In the genomic region with DNA sequence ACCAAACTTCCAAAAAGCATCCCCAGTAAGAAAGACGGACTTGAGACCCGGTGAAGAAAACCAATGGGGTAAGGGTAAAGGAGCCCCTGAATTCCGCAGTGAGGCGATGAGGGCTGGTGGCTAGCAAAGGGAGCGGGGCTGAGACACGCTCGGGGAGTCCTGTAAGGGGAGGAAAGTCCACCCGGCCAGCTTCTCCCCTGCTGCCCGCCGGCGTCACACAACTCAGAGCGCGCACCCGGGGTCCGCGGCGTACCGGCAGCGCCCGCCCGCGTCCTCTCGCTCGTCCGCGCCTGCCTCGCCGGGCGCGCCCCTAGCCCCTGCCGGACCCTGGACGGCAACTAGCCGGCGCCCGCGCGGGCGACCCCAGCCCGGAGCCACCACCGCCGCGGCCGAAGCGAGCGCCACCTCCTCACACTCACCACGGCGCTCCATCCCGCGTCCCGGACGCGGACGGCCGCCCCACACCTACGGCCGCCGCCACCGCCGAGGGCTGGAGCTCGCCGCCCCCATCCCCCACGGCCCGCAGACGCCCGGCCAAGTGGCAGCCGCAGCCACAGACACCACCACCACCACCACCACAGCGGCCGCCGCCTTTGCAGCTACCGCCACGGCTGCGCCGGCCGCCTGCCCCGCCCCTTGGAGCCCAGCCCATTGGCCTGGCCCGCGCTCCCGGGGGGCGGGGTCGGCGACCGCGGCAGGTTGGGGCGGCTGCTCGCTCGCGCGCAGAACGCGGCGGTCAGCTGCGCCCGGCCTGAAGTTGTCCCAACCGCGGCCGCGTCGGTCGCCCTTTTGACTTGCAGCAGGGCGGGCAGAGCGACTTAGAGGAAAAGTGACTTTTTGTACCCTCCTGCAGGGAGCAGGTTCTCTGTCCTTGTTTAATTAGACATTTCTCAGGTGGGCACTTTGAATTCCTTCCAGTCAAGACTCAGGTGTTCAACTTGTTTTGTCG, we compare ENCODE assay signal across 8 cellular contexts. TPM values are rescaled to one million over a fixed set of nuclear protein-coding genes. Genes with fewer than 3 reads are reported as not detected.
A peak's percentile ranks its signal among the peaks of the same experiment; 100 is the strongest.
DNase-seq lines count a peak whose midpoint lies in the region; ATAC-seq, FAIRE-seq and TF ChIP-seq lines count a peak whose summit lies in the region.

No MANE protein-coding gene starts in this region.

- CTCF ChIA-PET in RWPE1 (lab: Yijun Ruan, JAX) = interaction anchor here (0.5 to 1.8 kb wide), 4 partner anchors 10 to 222 kb away, joined by 3 to 9 read pairs (median 4); a partner anchor contains a TSS

- H3K27ac ChIP-seq in RWPE1 = peak overlapping the region; percentile 92

- no peak for TF ChIP-seq CTCF in RWPE1 (conservative IDR thresholded peaks at IDR 0.05; ENCODE audit: low read depth)
- TF ChIP-seq CTCF in bronchial epithelial cell (IDR thresholded peaks at IDR 0.05; ENCODE audit: insufficient read depth, low read length, severe bottlenecking) = no peak

- no peak for FAIRE-seq in bronchial epithelial cell (lab: Jason Lieb, UNC)

- H3K27me3 ChIP-seq in bronchial epithelial cell (ENCODE audit: control insufficient read depth, insufficient read depth, low read length) = no peaks in the 10 kb centered on the region

- H3K36me3 ChIP-seq in bronchial epithelial cell (ENCODE audit: control insufficient read depth, insufficient read depth, low read length) = no peaks in the 10 kb centered on the region

- DNase-seq in COLO829 (ENCODE audit: low spot score) (peak; percentile 20), RWPE1 (ENCODE audit: low spot score) (peak; percentile 79), bronchial epithelial cell (ENCODE audit: low read depth) (no peak), iris pigment epithelial cell (ENCODE audit: low read depth) (peak; percentile 74), OCI-M2 (lab: John Stamatoyannopoulos, UW; ENCODE audit: unreplicated experiment) (no peak)
- DNase-seq in stimulated activated CD4-positive, alpha-beta T cell treated with anti-CD3 and anti-CD28 coated beads, Interleukin-2, amount 100 ng/mL, for 24 hours = peak; percentile 36 to 68

- POLR2A ChIA-PET in RWPE1 (lab: Yijun Ruan, JAX; ENCODE audit: low non-redundant PET) = interaction anchor here (0.5 to 1.1 kb wide), 3 partner anchors 10 to 137 kb away, joined by 3 read pairs; a partner anchor contains a TSS

- peak overlapping the region; percentile 64 for H3K4me3 ChIP-seq in bronchial epithelial cell (ENCODE audit: low read depth, low read length)

- ATAC-seq in GM19328 (IDR thresholded peaks at IDR 0.05; ENCODE audit: unreplicated experiment) (peak; percentile 77), HG03354 (IDR thresholded peaks at IDR 0.05; ENCODE audit: poor library complexity, severe bottlenecking, unreplicated experiment) (peak; percentile 86)

RNA-seq across cellular contexts. Expression of a gene that starts 10.0 kb away (rescaled TPM):
- 7.9 and 18.3 TPM in 2 replicates for total RNA-seq in bronchial epithelial cell

Comparison
In these comparisons a context has a peak if more than half of its experiments do, and no peak if none do; other contexts are left out.
1. DNase-seq: peak in COLO829 (single experiment), RWPE1 (single experiment), iris pigment epithelial cell (single experiment) and stimulated activated CD4-positive, alpha-beta T cell treated with anti-CD3 and anti-CD28 coated beads, Interleukin-2, amount 100 ng/mL, for 24 hours (2 of 2); none in bronchial epithelial cell (single experiment) and OCI-M2 (single experiment).